Comparison of ENCODE assay signal across 14 cellular contexts in genomic region chr7:27117687-27118491, GRCh38. TPM values are rescaled to one million over a fixed set of nuclear protein-coding genes. Genes with fewer than 3 reads are reported as not detected.
DNase-seq lines count a peak whose midpoint lies in the region; ATAC-seq, FAIRE-seq and TF ChIP-seq lines count a peak whose summit lies in the region.
"Had no signal": no experiment of that assay in that cellular context is flagged by ENCODE, and none has a peak within 500 bp of the region (broad histone marks: within the 10 kb centered on the region; RNA-seq: fewer than 3 reads in every experiment).

No MANE protein-coding gene starts in this region.

- H3K4me1 ChIP-seq in ascending aorta (peaks cover 0 to 22% of the 10 kb centered on the region in 2 donors), left ventricle myocardium inferior (peaks cover 26% of the 10 kb centered on the region), parathyroid adenoma (no peaks in the 10 kb centered on the region)

- no peak overlapping the region for H3K9ac ChIP-seq in parathyroid adenoma

- H3K9me3 ChIP-seq in ascending aorta (no peaks in the 10 kb centered on the region), left ventricle myocardium inferior (replicated peaks) (no peaks in the 10 kb centered on the region), parathyroid adenoma (ENCODE audit: control insufficient read depth, low read length) (no peaks in the 10 kb centered on the region)

- peaks cover 1% of the 10 kb centered on the region for H3K4me1 Mint-ChIP-seq in activated CD8-positive, alpha-beta T cell treated with anti-CD3 and anti-CD28 coated beads, Interleukin-2, amount 10 ng/mL, durations not matched to agents 7 days and 5 days (ENCODE audit: low read depth)
- H3K4me1 Mint-ChIP-seq: naive B cell; stimulated activated memory B cell treated with anti-CD40 and anti-IgM and Interleukin-4, amounts not matched to agents 10 μg/mL and 1 μg/mL and 100 μg/mL, for 72 hours had no signal

- H3K4me3 Mint-ChIP-seq in activated CD8-positive, alpha-beta T cell treated with anti-CD3 and anti-CD28 coated beads, Interleukin-2, amount 10 ng/mL, durations not matched to agents 7 days and 5 days, result no peak overlapping the region
- H3K4me3 Mint-ChIP-seq: naive B cell; stimulated activated memory B cell treated with anti-CD40 and anti-IgM and Interleukin-4, amounts not matched to agents 10 μg/mL and 1 μg/mL and 100 μg/mL, for 72 hours; WTC11 had no signal

- no peak overlapping the region for H2AFZ ChIP-seq in parathyroid adenoma

- H3K79me2 ChIP-seq in parathyroid adenoma, result no peaks in the 10 kb centered on the region

- peak; percentile 83 for DNase-seq in ACHN
- DNase-seq in ascending aorta (ENCODE audit: low spot score in 2 of 2), result no peak
- DNase-seq in left ventricle myocardium inferior, result no peak
- no peak for DNase-seq in activated CD8-positive, alpha-beta T cell treated with anti-CD3 and anti-CD28 coated beads, Interleukin-2, amount 10 ng/mL, durations not matched to agents 7 days and 5 days
- no peak for DNase-seq in medulla oblongata (ENCODE audit: extremely low spot score)
- DNase-seq in urothelium cell line (ENCODE audit: low spot score), result no peak
- DNase-seq: glutamatergic neuron, naive B cell, NCI-H510A, SHP77 treated with DMSO at 0.1 percent for 48 hours had no signal

- ATAC-seq in activated CD8-positive, alpha-beta T cell treated with anti-CD3 and anti-CD28 coated beads, Interleukin-2, amount 10 ng/mL, durations not matched to agents 7 days and 5 days, result no peak
- ATAC-seq in GM21423 (IDR thresholded peaks at IDR 0.05; ENCODE audit: unreplicated experiment), result no peak
- ATAC-seq: stimulated activated memory B cell treated with anti-CD40 and anti-IgM and Interleukin-4, amounts not matched to agents 10 μg/mL and 1 μg/mL and 100 μg/mL, for 72 hours; WTC11 had no signal

- peak overlapping the region; percentile 72 for H3K4me2 ChIP-seq in parathyroid adenoma (ENCODE audit: low read length)

- in situ Hi-C loops in ACHN (cut with HindIII; ENCODE audit: low pct_ligation_motif_present, low pct_unique_long_range_greater_than_20kb, low sequenced_read_pairs), result no loop called here

- no peak for FAIRE-seq in urothelium cell line (lab: Jason Lieb, UNC)

- CTCF ChIA-PET in activated CD8-positive, alpha-beta T cell treated with anti-CD3 and anti-CD28 coated beads, Interleukin-2, amount 10 ng/mL, durations not matched to agents 7 days and 5 days (lab: Charles Lee), result no interaction called here

- H3K9me3 Mint-ChIP-seq in activated CD8-positive, alpha-beta T cell treated with anti-CD3 and anti-CD28 coated beads, Interleukin-2, amount 10 ng/mL, durations not matched to agents 7 days and 5 days (ENCODE audit: insufficient read depth), result no peaks in the 10 kb centered on the region
- H3K9me3 Mint-ChIP-seq: naive B cell; stimulated activated memory B cell treated with anti-CD40 and anti-IgM and Interleukin-4, amounts not matched to agents 10 μg/mL and 1 μg/mL and 100 μg/mL, for 72 hours; WTC11 had no signal

- intact Hi-C loops in ascending aorta (cut with DNase I) (loop anchor here (10.0 kb wide), 1 partner anchor 1297 kb away; the partner anchor contains the start of gene CREB5), left ventricle myocardium inferior (cut with micrococcal nuclease) (no loop called here)

- H3K27me3 Mint-ChIP-seq in activated CD8-positive, alpha-beta T cell treated with anti-CD3 and anti-CD28 coated beads, Interleukin-2, amount 10 ng/mL, durations not matched to agents 7 days and 5 days (ENCODE audit: low read depth), result no peaks in the 10 kb centered on the region

- H3K27me3 ChIP-seq in ascending aorta, result no peaks in the 10 kb centered on the region
- peaks cover 97% of the 10 kb centered on the region for H3K27me3 ChIP-seq in left ventricle myocardium inferior (ENCODE audit: low read depth)
- no peaks in the 10 kb centered on the region for H3K27me3 ChIP-seq in parathyroid adenoma (ENCODE audit: control insufficient read depth, insufficient read depth, low read length)

- H3K36me3 Mint-ChIP-seq in activated CD8-positive, alpha-beta T cell treated with anti-CD3 and anti-CD28 coated beads, Interleukin-2, amount 10 ng/mL, durations not matched to agents 7 days and 5 days (ENCODE audit: low read depth), result no peaks in the 10 kb centered on the region
- H3K36me3 Mint-ChIP-seq: naive B cell; stimulated activated memory B cell treated with anti-CD40 and anti-IgM and Interleukin-4, amounts not matched to agents 10 μg/mL and 1 μg/mL and 100 μg/mL, for 72 hours; WTC11 had no signal

- H3K36me3 ChIP-seq in ascending aorta (no peaks in the 10 kb centered on the region), left ventricle myocardium inferior (no peaks in the 10 kb centered on the region), parathyroid adenoma (ENCODE audit: control insufficient read depth, insufficient read depth, low read length) (no peaks in the 10 kb centered on the region)

- POLR2A ChIA-PET in activated CD8-positive, alpha-beta T cell treated with anti-CD3 and anti-CD28 coated beads, Interleukin-2, amount 10 ng/mL, durations not matched to agents 7 days and 5 days (lab: Charles Lee), result no interaction called here

- peak overlapping the region; percentile 63 to 66 for H3K4me3 ChIP-seq in ascending aorta
- peak overlapping the region; percentile 51 for H3K4me3 ChIP-seq in left ventricle myocardium inferior
- peak overlapping the region; percentile 38 for H3K4me3 ChIP-seq in parathyroid adenoma (ENCODE audit: low read depth, low read length)

- peak overlapping the region; percentile 89 to 97 for H3K27ac ChIP-seq in ascending aorta
- peak overlapping the region; percentile 63 for H3K27ac ChIP-seq in left ventricle myocardium inferior (replicated peaks)
- no peak overlapping the region for H3K27ac ChIP-seq in parathyroid adenoma

- H3K27ac Mint-ChIP-seq in activated CD8-positive, alpha-beta T cell treated with anti-CD3 and anti-CD28 coated beads, Interleukin-2, amount 10 ng/mL, durations not matched to agents 7 days and 5 days, result no peak overlapping the region
- H3K27ac Mint-ChIP-seq: naive B cell; stimulated activated memory B cell treated with anti-CD40 and anti-IgM and Interleukin-4, amounts not matched to agents 10 μg/mL and 1 μg/mL and 100 μg/mL, for 72 hours; WTC11 had no signal

- no peak for TF ChIP-seq CTCF in ascending aorta (IDR thresholded peaks at IDR 0.05)
- no peak for TF ChIP-seq CTCF in left ventricle myocardium inferior (IDR thresholded peaks at IDR 0.05; ENCODE audit: borderline replicate concordance)
- no peak for TF ChIP-seq CTCF in parathyroid adenoma (IDR thresholded peaks at IDR 0.05)

RNA-seq across cellular contexts. Expression of gene HOXA4, which starts 12.7 kb away (rescaled TPM):
- total RNA-seq in ascending aorta, result 2.1 TPM
- total RNA-seq in left ventricle myocardium inferior, result not detected
- not detected for total RNA-seq in activated CD8-positive, alpha-beta T cell treated with anti-CD3 and anti-CD28 coated beads, Interleukin-2, amount 10 ng/mL, durations not matched to agents 7 days and 5 days
- total RNA-seq: WTC11 had no signal

RNA-seq across cellular contexts. Expression of gene HOXA2, which starts 15.4 kb away (rescaled TPM):
- total RNA-seq in ascending aorta (36.5 TPM), left ventricle myocardium inferior (not detected)
- not detected for total RNA-seq in activated CD8-positive, alpha-beta T cell treated with anti-CD3 and anti-CD28 coated beads, Interleukin-2, amount 10 ng/mL, durations not matched to agents 7 days and 5 days
- total RNA-seq: WTC11 had no signal

RNA-seq across cellular contexts. Expression of gene HOXA1, which starts 22.1 kb away (rescaled TPM):
- total RNA-seq in ascending aorta, result not detected
- not detected for total RNA-seq in left ventricle myocardium inferior
- total RNA-seq in activated CD8-positive, alpha-beta T cell treated with anti-CD3 and anti-CD28 coated beads, Interleukin-2, amount 10 ng/mL, durations not matched to agents 7 days and 5 days, result under 1 TPM; 0.89 to 0.92 TPM
- total RNA-seq: WTC11 had no signal

RNA-seq across cellular contexts. Expression of gene HOXA5, which starts 25.6 kb away (rescaled TPM):
- total RNA-seq in ascending aorta (22.0 TPM), left ventricle myocardium inferior (not detected)
- total RNA-seq in activated CD8-positive, alpha-beta T cell treated with anti-CD3 and anti-CD28 coated beads, Interleukin-2, amount 10 ng/mL, durations not matched to agents 7 days and 5 days, result not detected
- total RNA-seq: WTC11 had no signal

RNA-seq across cellular contexts. Expression of gene HOXA6, which starts 29.7 kb away (rescaled TPM):
- 15.3 TPM for total RNA-seq in ascending aorta
- total RNA-seq in left ventricle myocardium inferior, result not detected
- not detected for total RNA-seq in activated CD8-positive, alpha-beta T cell treated with anti-CD3 and anti-CD28 coated beads, Interleukin-2, amount 10 ng/mL, durations not matched to agents 7 days and 5 days
- total RNA-seq: WTC11 had no signal

Comparison
In these comparisons a context has a peak if more than half of its experiments do, and no peak if none do; other contexts are left out.
1. RNA of gene HOXA2, which starts 15.4 kb away (total RNA-seq): 36.5 TPM in ascending aorta (single experiment); not detected in left ventricle myocardium inferior (single experiment) and not detected in activated CD8-positive, alpha-beta T cell treated with anti-CD3 and anti-CD28 coated beads, Interleukin-2, amount 10 ng/mL, durations not matched to agents 7 days and 5 days; every median in the first group is over 10 times any median in the second.
2. Peak in every context shown above with its lines, with median percentiles within 50 percentile points of each other: H3K4me3 ChIP-seq.